In genomic region chr7:100093054-100093453, GRCh38 we compare ENCODE assay signal across 10 cellular contexts. TPM values are rescaled to one million over a fixed set of nuclear protein-coding genes. Genes with fewer than 3 reads are reported as not detected.
A peak's percentile ranks its signal among the peaks of the same experiment; 100 is the strongest.
DNase-seq lines count a peak whose midpoint lies in the region; ATAC-seq and TF ChIP-seq lines count a peak whose summit lies in the region.
"Had no signal": no experiment of that assay in that cellular context is flagged by ENCODE, and none has a peak within 500 bp of the region (broad histone marks: within the 10 kb centered on the region; RNA-seq: fewer than 3 reads in every experiment).

No MANE protein-coding gene starts in this region.

- H3K36me3 ChIP-seq in aorta (ENCODE audit: control insufficient read depth in 1 of 2, insufficient read depth in 2 of 2, low read length in 1 of 2): peaks cover 0 to 10% of the 10 kb centered on the region in 2 donors

- no peak for TF ChIP-seq CTCF in NB4 (IDR thresholded peaks at IDR 0.05; ENCODE audit: low read depth, low read length)
- no peak for TF ChIP-seq CTCF in mesothelial cell of epicardium (IDR thresholded peaks at IDR 0.05; ENCODE audit: unreplicated experiment)

- WGBS in aorta, 2 donors: 52 to 54% methylated on average over 8 of the region's 8 CpGs

- H3K27ac Mint-ChIP-seq in mesothelial cell of epicardium: peak overlapping the region; percentile 30
- H3K27ac Mint-ChIP-seq: CD8-positive, alpha-beta T cell; T-helper 1 cell treated with Interleukin-12 subunit alpha and Interleukin-12 subunit beta and Interleukin-4 antibody, amounts not matched to agents 30 μg/mL and 1 μg/mL, for 36 hours had no signal

- H3K4me1 ChIP-seq in aorta (ENCODE audit: control insufficient read depth in 1 of 2, insufficient read depth in 2 of 2, low read length in 2 of 2): no peaks in the 10 kb centered on the region

- H3K4me1 Mint-ChIP-seq in mesothelial cell of epicardium: peaks cover 22% of the 10 kb centered on the region

- no peaks in the 10 kb centered on the region for H3K9me3 ChIP-seq in aorta (ENCODE audit: control insufficient read depth, low read length)
- H3K9me3 ChIP-seq: esophagus squamous epithelium had no signal

- TF ChIP-seq POLR2A in NB4 (IDR thresholded peaks at IDR 0.05; ENCODE audit: extremely low read depth, insufficient read length): peak; percentile 23
- no peak for TF ChIP-seq POLR2A in erythroblast (IDR thresholded peaks at IDR 0.05; ENCODE audit: low read length)

- H3K27me3 Mint-ChIP-seq in mesothelial cell of epicardium (ENCODE audit: low read depth): no peaks in the 10 kb centered on the region

- no peak overlapping the region for H3K4me3 Mint-ChIP-seq in mesothelial cell of epicardium
- H3K4me3 Mint-ChIP-seq: CD8-positive, alpha-beta T cell; T-helper 1 cell treated with Interleukin-12 subunit alpha and Interleukin-12 subunit beta and Interleukin-4 antibody, amounts not matched to agents 30 μg/mL and 1 μg/mL, for 36 hours had no signal

- intact Hi-C loops in aorta (cut with DNase I): loop anchor here in 1 of 2 donors (5.0 kb wide), 1 partner anchor 34 kb away; the partner anchor contains the start of gene MBLAC1

- no peak overlapping the region for H3K4me3 ChIP-seq in NB4 (ENCODE audit: low read depth, low read length)
- H3K4me3 ChIP-seq in aorta (ENCODE audit: low read length in 2 of 2): no peak overlapping the region
- H3K4me3 ChIP-seq: esophagus squamous epithelium had no signal

- peaks cover 59% of the 10 kb centered on the region for H3K36me3 Mint-ChIP-seq in mesothelial cell of epicardium

- no peak overlapping the region for H3K27ac ChIP-seq in aorta (ENCODE audit: low read depth in 1 of 2, low read length in 2 of 2)
- H3K27ac ChIP-seq: brain microvascular endothelial cell, esophagus squamous epithelium had no signal

- H3K27me3 ChIP-seq in aorta (ENCODE audit: control insufficient read depth in 1 of 2, insufficient read depth in 2 of 2, low read length in 1 of 2): no peaks in the 10 kb centered on the region
- H3K27me3 ChIP-seq: brain microvascular endothelial cell, esophagus squamous epithelium had no signal

- no peak for ATAC-seq in aorta (ENCODE audit: low FRiP score)
- ATAC-seq: CD8-positive, alpha-beta T cell had no signal

- no peak for DNase-seq in NB4 (ENCODE audit: low read depth)
- no peak for DNase-seq in mesothelial cell of epicardium (ENCODE audit: low spot score in 2 of 2, unreplicated experiment in 2 of 2)
- DNase-seq in aorta: no peak
- no peak for DNase-seq in erythroblast (lab: John Stamatoyannopoulos, UW)
- DNase-seq: activated CD8-positive, alpha-beta memory T cell treated with anti-CD3 and anti-CD28 coated beads, Interleukin-2, amount 50 U/mL, for 4 hours; brain microvascular endothelial cell; CD8-positive, alpha-beta T cell; esophagus squamous epithelium; NCI-H1105 treated with DMSO at 0.1 percent for 48 hours had no signal

- no peaks in the 10 kb centered on the region for H3K9me3 Mint-ChIP-seq in mesothelial cell of epicardium
- H3K9me3 Mint-ChIP-seq: CD8-positive, alpha-beta T cell; T-helper 1 cell treated with Interleukin-12 subunit alpha and Interleukin-12 subunit beta and Interleukin-4 antibody, amounts not matched to agents 30 μg/mL and 1 μg/mL, for 36 hours had no signal

RNA-seq across cellular contexts. Expression of gene COPS6, which starts 4.3 kb away (rescaled TPM):
- total RNA-seq in mesothelial cell of epicardium: 96.4 to 103 TPM (median 97.7 TPM) in 3 replicates
- 10 to 100 TPM; 79.7 to 81.0 TPM for total RNA-seq in aorta
- 100 to 1,000 TPM in 1 of 2 donors, 10 to 100 TPM in 1; 73.9 to 132 TPM for polyA plus RNA-seq in aorta

RNA-seq across cellular contexts. Expression of gene MCM7, which starts 8.1 kb away (rescaled TPM):
- 170 to 172 TPM (median 171 TPM) in 3 replicates for total RNA-seq in mesothelial cell of epicardium
- total RNA-seq in aorta: 10 to 100 TPM; 27.1 to 45.8 TPM
- 10 to 100 TPM; 47.2 to 90.8 TPM for polyA plus RNA-seq in aorta

RNA-seq across cellular contexts. Expression of gene AP4M1, which starts 8.4 kb away (rescaled TPM):
- 23.5 to 26.8 TPM (median 25.6 TPM) in 3 replicates for total RNA-seq in mesothelial cell of epicardium
- total RNA-seq in aorta: 10 to 100 TPM; 14.9 to 20.5 TPM
- polyA plus RNA-seq in aorta: 10 to 100 TPM in 1 of 2 donors, 1 to 10 TPM in 1; 8.1 to 60.9 TPM

RNA-seq across cellular contexts. Expression of gene ZNF3, which starts 11.5 kb away (rescaled TPM):
- total RNA-seq in mesothelial cell of epicardium (78.6 to 85.9 TPM (median 81.1 TPM) in 3 replicates), aorta (10 to 100 TPM; 22.0 to 26.7 TPM)
- polyA plus RNA-seq in aorta: 10 to 100 TPM in 1 of 2 donors, 1 to 10 TPM in 1; 6.3 to 24.1 TPM

RNA-seq across cellular contexts. Expression of gene TAF6, which starts 26.1 kb away (rescaled TPM):
- total RNA-seq in mesothelial cell of epicardium (63.7 to 68.8 TPM (median 66.2 TPM) in 3 replicates), aorta (10 to 100 TPM; 31.7 to 38.7 TPM)
- polyA plus RNA-seq in aorta: 10 to 100 TPM; 24.2 to 39.3 TPM
